1 cellular context compared by ENCODE assay signal in the genomic region with DNA sequence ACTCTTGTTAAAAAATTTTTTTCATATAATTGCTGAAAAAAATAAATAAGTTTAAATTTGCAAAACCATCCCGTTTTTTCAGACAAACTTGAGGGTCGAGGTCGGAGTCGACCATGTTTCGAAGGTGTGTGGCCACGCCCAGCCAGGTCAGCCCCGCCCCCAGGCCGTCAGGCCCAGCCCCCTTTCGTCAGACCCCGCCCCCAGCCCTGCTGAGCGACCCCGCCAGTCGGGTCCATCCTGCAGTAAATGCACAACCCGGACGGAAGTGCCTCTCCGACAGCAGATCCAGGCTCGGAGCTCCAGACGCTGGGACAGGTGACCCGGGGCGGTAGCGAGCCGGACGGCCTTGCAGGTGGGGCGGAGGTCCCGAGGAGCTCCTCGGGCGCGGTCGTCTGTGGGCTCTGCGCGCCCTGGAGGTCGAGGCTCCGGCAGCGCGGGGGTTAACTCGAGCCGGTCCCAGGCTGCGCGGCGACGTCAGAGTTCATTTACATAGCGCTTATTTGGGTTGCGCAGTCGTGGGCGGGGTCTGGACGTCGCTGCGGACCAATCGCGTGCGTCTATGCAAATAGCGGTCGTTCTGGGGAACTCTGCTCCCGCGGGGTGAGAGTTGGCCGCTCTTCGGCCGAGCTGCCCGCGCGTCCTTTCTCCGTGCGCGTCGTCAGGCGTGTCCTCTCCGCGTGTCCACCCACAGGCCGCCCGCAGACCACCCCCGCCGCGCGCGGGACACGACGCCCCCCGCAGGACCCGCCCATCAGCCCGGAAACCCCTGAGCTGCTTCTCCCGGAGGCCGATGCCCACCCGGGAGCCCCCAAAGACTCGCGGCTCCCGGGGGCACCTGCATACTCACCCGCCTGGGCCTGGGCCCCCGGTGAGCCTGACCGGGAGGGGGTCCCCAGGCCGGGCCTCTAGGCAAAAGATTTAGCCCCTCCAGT.
TF ChIP-seq lines count a peak whose summit lies in the region.

A gene with protein sequence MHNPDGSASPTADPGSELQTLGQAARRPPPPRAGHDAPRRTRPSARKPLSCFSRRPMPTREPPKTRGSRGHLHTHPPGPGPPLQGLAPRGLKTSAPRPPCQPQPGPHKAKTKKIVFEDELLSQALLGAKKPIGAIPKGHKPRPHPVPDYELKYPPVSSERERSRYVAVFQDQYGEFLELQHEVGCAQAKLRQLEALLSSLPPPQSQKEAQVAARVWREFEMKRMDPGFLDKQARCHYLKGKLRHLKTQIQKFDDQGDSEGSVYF (plus strand): TSS at position 225 of the 932 bp plus-strand sequence. CDS start 22 bp downstream, at position 247.

TF ChIP-seq in HepG2, 621 proteins besides CTCF, POLR2A, EP300 and RAD21 (continued from another document and continues in another):
- TF ChIP-seq, protein P1, sequence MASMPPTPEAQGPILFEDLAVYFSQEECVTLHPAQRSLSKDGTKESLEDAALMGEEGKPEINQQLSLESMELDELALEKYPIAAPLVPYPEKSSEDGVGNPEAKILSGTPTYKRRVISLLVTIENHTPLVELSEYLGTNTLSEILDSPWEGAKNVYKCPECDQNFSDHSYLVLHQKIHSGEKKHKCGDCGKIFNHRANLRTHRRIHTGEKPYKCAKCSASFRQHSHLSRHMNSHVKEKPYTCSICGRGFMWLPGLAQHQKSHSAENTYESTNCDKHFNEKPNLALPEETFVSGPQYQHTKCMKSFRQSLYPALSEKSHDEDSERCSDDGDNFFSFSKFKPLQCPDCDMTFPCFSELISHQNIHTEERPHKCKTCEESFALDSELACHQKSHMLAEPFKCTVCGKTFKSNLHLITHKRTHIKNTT (CRISPR knock-in tag; IDR thresholded peaks at IDR 0.05) = no peak
- TF ChIP-seq BHLHE40 (IDR thresholded peaks at IDR 0.05; ENCODE audit: low read length) (no peak), SNAI1 (CRISPR knock-in tag; IDR thresholded peaks at IDR 0.05; ENCODE audit: borderline replicate concordance) (peak; percentile 96), ZNF367 (CRISPR knock-in tag; IDR thresholded peaks at IDR 0.05; ENCODE audit: borderline replicate concordance) (no peak), ZZZ3 (CRISPR knock-in tag; IDR thresholded peaks at IDR 0.05; ENCODE audit: borderline replicate concordance) (0 out of 2 replicates have a peak, but pooled peaks have one; percentile 53), GABPB1 (CRISPR knock-in tag; IDR thresholded peaks at IDR 0.05) (peak; percentile 86), RARA (CRISPR knock-in tag; IDR thresholded peaks at IDR 0.05) (peak; percentile 66; the same call in 1 of the 2 replicates), ZNF879 (CRISPR knock-in tag; IDR thresholded peaks at IDR 0.05) (no peak), SMARCC2 (IDR thresholded peaks at IDR 0.05) (no peak), ARHGAP35 (CRISPR knock-in tag; IDR thresholded peaks at IDR 0.05; ENCODE audit: borderline replicate concordance) (peak; percentile 61; the same call in 1 of the 2 replicates), MTA3 (CRISPR knock-in tag; IDR thresholded peaks at IDR 0.05) (no peak), MZF1 (CRISPR knock-in tag; IDR thresholded peaks at IDR 0.05; ENCODE audit: borderline replicate concordance) (no peak), KLF13 (CRISPR knock-in tag; IDR thresholded peaks at IDR 0.05) (no peak), SIX1 (CRISPR knock-in tag; IDR thresholded peaks at IDR 0.05; ENCODE audit: borderline replicate concordance) (no peak), REL (CRISPR knock-in tag; conservative IDR thresholded peaks at IDR 0.05) (0 out of 2 replicates have a peak, but pooled peaks have one; percentile 44), ZNF782 (CRISPR knock-in tag; IDR thresholded peaks at IDR 0.05; ENCODE audit: borderline replicate concordance) (no peak), YEATS4 (CRISPR knock-in tag; IDR thresholded peaks at IDR 0.05; ENCODE audit: borderline replicate concordance) (peak; percentile 80; the same call in 1 of the 2 replicates), MEIS2 (CRISPR knock-in tag; IDR thresholded peaks at IDR 0.05) (no peak; the same call in none of the 2 replicates), NR2F1 (CRISPR knock-in tag; IDR thresholded peaks at IDR 0.05) (no peak), PHF20 (CRISPR knock-in tag; IDR thresholded peaks at IDR 0.05) (peak; percentile 63), ZNF138 (CRISPR knock-in tag; IDR thresholded peaks at IDR 0.05; ENCODE audit: low read depth) (no peak), NRL (CRISPR knock-in tag; IDR thresholded peaks at IDR 0.05; ENCODE audit: borderline replicate concordance) (peak; percentile 81), NCOA2 (CRISPR knock-in tag; IDR thresholded peaks at IDR 0.05) (peak; percentile 17; the same call in 1 of the 2 replicates), ZNF556 (CRISPR knock-in tag; IDR thresholded peaks at IDR 0.05; ENCODE audit: borderline replicate concordance) (peak; percentile 23; the same call in 1 of the 2 replicates), ZNF552 (CRISPR knock-in tag; IDR thresholded peaks at IDR 0.05; ENCODE audit: borderline replicate concordance) (no peak)
- TF ChIP-seq, protein P2, sequence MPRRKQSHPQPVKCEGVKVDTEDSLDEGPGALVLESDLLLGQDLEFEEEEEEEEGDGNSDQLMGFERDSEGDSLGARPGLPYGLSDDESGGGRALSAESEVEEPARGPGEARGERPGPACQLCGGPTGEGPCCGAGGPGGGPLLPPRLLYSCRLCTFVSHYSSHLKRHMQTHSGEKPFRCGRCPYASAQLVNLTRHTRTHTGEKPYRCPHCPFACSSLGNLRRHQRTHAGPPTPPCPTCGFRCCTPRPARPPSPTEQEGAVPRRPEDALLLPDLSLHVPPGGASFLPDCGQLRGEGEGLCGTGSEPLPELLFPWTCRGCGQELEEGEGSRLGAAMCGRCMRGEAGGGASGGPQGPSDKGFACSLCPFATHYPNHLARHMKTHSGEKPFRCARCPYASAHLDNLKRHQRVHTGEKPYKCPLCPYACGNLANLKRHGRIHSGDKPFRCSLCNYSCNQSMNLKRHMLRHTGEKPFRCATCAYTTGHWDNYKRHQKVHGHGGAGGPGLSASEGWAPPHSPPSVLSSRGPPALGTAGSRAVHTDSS (CRISPR knock-in tag; conservative IDR thresholded peaks at IDR 0.05) = no peak
- TF ChIP-seq, protein P3, sequence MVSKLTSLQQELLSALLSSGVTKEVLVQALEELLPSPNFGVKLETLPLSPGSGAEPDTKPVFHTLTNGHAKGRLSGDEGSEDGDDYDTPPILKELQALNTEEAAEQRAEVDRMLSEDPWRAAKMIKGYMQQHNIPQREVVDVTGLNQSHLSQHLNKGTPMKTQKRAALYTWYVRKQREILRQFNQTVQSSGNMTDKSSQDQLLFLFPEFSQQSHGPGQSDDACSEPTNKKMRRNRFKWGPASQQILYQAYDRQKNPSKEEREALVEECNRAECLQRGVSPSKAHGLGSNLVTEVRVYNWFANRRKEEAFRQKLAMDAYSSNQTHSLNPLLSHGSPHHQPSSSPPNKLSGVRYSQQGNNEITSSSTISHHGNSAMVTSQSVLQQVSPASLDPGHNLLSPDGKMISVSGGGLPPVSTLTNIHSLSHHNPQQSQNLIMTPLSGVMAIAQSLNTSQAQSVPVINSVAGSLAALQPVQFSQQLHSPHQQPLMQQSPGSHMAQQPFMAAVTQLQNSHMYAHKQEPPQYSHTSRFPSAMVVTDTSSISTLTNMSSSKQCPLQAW (CRISPR knock-in tag; IDR thresholded peaks at IDR 0.05) = peak; percentile 81; the same call in 1 of the 2 replicates
- TF ChIP-seq, protein P4, sequence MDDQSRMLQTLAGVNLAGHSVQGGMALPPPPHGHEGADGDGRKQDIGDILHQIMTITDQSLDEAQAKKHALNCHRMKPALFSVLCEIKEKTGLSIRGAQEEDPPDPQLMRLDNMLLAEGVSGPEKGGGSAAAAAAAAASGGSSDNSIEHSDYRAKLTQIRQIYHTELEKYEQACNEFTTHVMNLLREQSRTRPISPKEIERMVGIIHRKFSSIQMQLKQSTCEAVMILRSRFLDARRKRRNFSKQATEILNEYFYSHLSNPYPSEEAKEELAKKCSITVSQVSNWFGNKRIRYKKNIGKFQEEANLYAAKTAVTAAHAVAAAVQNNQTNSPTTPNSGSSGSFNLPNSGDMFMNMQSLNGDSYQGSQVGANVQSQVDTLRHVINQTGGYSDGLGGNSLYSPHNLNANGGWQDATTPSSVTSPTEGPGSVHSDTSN (CRISPR knock-in tag; IDR thresholded peaks at IDR 0.05; ENCODE audit: borderline replicate concordance) = no peak
- TF ChIP-seq, protein P5, sequence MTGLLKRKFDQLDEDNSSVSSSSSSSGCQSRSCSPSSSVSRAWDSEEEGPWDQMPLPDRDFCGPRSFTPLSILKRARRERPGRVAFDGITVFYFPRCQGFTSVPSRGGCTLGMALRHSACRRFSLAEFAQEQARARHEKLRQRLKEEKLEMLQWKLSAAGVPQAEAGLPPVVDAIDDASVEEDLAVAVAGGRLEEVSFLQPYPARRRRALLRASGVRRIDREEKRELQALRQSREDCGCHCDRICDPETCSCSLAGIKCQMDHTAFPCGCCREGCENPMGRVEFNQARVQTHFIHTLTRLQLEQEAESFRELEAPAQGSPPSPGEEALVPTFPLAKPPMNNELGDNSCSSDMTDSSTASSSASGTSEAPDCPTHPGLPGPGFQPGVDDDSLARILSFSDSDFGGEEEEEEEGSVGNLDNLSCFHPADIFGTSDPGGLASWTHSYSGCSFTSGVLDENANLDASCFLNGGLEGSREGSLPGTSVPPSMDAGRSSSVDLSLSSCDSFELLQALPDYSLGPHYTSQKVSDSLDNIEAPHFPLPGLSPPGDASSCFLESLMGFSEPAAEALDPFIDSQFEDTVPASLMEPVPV (CRISPR knock-in tag; IDR thresholded peaks at IDR 0.05) = no peak; the same call in 1 of the 2 replicates
- TF ChIP-seq, protein P6, sequence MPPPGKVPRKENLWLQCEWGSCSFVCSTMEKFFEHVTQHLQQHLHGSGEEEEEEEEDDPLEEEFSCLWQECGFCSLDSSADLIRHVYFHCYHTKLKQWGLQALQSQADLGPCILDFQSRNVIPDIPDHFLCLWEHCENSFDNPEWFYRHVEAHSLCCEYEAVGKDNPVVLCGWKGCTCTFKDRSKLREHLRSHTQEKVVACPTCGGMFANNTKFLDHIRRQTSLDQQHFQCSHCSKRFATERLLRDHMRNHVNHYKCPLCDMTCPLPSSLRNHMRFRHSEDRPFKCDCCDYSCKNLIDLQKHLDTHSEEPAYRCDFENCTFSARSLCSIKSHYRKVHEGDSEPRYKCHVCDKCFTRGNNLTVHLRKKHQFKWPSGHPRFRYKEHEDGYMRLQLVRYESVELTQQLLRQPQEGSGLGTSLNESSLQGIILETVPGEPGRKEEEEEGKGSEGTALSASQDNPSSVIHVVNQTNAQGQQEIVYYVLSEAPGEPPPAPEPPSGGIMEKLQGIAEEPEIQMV (CRISPR knock-in tag; IDR thresholded peaks at IDR 0.05; ENCODE audit: low read depth) = no peak
- TF ChIP-seq, protein P7, sequence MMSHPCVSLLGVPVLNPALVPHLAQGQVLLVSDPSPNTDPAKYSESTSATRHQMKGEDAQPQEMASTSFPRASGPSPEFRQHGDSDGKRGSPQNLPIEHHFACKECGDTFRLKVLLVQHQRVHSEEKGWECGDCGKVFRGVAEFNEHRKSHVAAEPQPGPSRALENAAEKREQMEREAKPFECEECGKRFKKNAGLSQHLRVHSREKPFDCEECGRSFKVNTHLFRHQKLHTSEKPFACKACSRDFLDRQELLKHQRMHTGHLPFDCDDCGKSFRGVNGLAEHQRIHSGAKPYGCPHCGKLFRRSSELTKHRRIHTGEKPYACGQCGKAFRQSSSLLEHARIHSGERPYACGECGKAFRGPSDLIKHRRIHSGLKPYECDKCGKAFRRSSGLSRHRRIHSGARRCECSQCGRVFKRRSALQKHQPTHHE (CRISPR knock-in tag; IDR thresholded peaks at IDR 0.05; ENCODE audit: borderline replicate concordance) = 0 out of 2 replicates have a peak, but pooled peaks have one; percentile 86
- TF ChIP-seq, protein P8, sequence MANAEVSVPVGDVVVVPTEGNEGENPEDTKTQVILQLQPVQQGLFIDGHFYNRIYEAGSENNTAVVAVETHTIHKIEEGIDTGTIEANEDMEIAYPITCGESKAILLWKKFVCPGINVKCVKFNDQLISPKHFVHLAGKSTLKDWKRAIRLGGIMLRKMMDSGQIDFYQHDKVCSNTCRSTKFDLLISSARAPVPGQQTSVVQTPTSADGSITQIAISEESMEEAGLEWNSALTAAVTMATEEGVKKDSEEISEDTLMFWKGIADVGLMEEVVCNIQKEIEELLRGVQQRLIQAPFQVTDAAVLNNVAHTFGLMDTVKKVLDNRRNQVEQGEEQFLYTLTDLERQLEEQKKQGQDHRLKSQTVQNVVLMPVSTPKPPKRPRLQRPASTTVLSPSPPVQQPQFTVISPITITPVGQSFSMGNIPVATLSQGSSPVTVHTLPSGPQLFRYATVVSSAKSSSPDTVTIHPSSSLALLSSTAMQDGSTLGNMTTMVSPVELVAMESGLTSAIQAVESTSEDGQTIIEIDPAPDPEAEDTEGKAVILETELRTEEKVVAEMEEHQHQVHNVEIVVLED (CRISPR knock-in tag; IDR thresholded peaks at IDR 0.05; ENCODE audit: borderline replicate concordance) = peak; percentile 87
- TF ChIP-seq, protein P9, sequence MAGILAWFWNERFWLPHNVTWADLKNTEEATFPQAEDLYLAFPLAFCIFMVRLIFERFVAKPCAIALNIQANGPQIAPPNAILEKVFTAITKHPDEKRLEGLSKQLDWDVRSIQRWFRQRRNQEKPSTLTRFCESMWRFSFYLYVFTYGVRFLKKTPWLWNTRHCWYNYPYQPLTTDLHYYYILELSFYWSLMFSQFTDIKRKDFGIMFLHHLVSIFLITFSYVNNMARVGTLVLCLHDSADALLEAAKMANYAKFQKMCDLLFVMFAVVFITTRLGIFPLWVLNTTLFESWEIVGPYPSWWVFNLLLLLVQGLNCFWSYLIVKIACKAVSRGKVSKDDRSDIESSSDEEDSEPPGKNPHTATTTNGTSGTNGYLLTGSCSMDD (CRISPR knock-in tag; IDR thresholded peaks at IDR 0.05) = no peak
- TF ChIP-seq, protein P10, sequence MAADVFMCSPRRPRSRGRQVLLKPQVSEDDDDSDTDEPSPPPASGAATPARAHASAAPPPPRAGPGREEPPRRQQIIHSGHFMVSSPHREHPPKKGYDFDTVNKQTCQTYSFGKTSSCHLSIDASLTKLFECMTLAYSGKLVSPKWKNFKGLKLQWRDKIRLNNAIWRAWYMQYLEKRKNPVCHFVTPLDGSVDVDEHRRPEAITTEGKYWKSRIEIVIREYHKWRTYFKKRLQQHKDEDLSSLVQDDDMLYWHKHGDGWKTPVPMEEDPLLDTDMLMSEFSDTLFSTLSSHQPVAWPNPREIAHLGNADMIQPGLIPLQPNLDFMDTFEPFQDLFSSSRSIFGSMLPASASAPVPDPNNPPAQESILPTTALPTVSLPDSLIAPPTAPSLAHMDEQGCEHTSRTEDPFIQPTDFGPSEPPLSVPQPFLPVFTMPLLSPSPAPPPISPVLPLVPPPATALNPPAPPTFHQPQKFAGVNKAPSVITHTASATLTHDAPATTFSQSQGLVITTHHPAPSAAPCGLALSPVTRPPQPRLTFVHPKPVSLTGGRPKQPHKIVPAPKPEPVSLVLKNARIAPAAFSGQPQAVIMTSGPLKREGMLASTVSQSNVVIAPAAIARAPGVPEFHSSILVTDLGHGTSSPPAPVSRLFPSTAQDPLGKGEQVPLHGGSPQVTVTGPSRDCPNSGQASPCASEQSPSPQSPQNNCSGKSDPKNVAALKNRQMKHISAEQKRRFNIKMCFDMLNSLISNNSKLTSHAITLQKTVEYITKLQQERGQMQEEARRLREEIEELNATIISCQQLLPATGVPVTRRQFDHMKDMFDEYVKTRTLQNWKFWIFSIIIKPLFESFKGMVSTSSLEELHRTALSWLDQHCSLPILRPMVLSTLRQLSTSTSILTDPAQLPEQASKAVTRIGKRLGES (CRISPR knock-in tag; IDR thresholded peaks at IDR 0.05; ENCODE audit: borderline replicate concordance) = no peak
